9 cellular contexts compared by ENCODE assay signal in the genomic region with DNA sequence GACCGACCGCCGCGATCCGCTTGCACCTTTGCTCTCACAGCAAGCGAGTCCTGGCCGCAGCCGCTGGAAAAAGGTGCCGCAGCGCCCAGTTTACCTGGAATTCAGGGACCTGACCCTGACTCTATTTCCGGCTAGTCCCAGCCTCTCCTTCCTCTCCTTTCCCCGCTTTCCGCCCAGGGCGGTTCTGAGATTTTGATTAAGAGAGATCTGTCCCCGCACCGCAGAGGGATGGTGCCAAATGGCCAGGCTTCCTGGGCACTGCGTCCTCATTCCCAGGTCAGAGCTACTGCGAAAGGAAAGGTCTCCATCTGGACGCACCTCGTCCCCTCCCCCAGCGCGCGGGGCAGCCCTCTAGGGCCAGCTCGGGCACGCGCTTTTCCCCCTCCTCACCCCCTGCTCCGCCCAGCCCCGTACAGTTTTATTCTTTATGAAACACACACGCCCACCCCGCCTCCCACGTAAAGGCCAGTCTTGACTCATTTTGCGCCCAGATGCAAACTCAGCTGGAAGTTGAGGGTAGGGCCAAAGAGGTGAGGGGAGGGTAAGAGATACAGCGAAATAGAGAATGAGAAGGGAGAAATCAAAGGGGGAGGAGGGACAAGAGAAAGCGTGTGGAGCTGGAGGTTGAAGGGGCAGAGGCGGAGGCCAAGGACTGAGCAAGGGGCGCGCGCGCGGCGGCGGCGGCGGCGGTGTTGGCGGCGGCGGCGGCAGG.
A peak's percentile ranks its signal among the peaks of the same experiment; 100 is the strongest.
DNase-seq lines count a peak whose midpoint lies in the region; ATAC-seq and TF ChIP-seq lines count a peak whose summit lies in the region.
"Had no signal": no experiment of that assay in that cellular context is flagged by ENCODE, and none has a peak within 500 bp of the region (broad histone marks: within the 10 kb centered on the region; RNA-seq: fewer than 3 reads in every experiment).

No MANE protein-coding gene starts in this region.

- no peaks in the 10 kb centered on the region for H3K36me3 Mint-ChIP-seq in T-cell

- no peaks in the 10 kb centered on the region; the same call in none of the 2 replicates for H3K9me3 ChIP-seq in iPS-20b (ENCODE audit: insufficient read depth, low read depth, low read length)
- H3K9me3 ChIP-seq in tibial artery = no peaks in the 10 kb centered on the region

- peak overlapping the region; percentile 79 for H3K4me3 ChIP-seq in iPS-20b (ENCODE audit: low read length)
- H3K4me3 ChIP-seq in tibial artery = peak overlapping the region; percentile 37 to 54

- H3K27me3 Mint-ChIP-seq in T-cell = peaks cover 54 to 71% of the 10 kb centered on the region in 2 donors

- H3K36me3 ChIP-seq in iPS-20b (ENCODE audit: insufficient read depth, low read depth, low read length) = no peaks in the 10 kb centered on the region
- H3K36me3 ChIP-seq in tibial artery = no peaks in the 10 kb centered on the region

- DNase-seq in SHP77 (lab: John Stamatoyannopoulos, UW) (peak; percentile 15 to 27), SHP77 treated with DMSO at 0.1 percent for 48 hours (lab: John Stamatoyannopoulos, UW) (no peak), SK-N-DZ (ENCODE audit: low spot score) (peak; percentile 37), tibial artery (no peak), activated gamma-delta T cell (lab: John Stamatoyannopoulos, UW) (no peak), T-cell (no peak)
- DNase-seq in stimulated activated naive CD4-positive, alpha-beta T cell (lab: John Stamatoyannopoulos, UW) = no peak
- DNase-seq: DND-41 had no signal

- no peak overlapping the region for H3K9ac ChIP-seq in iPS-20b (ENCODE audit: low read depth, low read length)

- intact Hi-C loops in tibial artery (cut with DNase I; ENCODE audit: low total_unique reads) = no loop called here

- POLR2A ChIA-PET in T-cell (lab: Charles Lee) = no interaction called here

- peaks cover 3% of the 10 kb centered on the region; the same call in 1 of the 2 replicates for H3K4me1 ChIP-seq in iPS-20b (ENCODE audit: insufficient read depth, low read length)
- H3K4me1 ChIP-seq in tibial artery = peaks cover 0 to 40% (median 25%) of the 10 kb centered on the region in 4 donors

- no peak for TF ChIP-seq CTCF in tibial artery (IDR thresholded peaks at IDR 0.05)

- peaks cover 0 to 6% (median 0%) of the 10 kb centered on the region in 3 donors for H3K9me3 Mint-ChIP-seq in T-cell

- CTCF ChIA-PET in T-cell (lab: Charles Lee) = no interaction called here

- ATAC-seq in T-cell (replicated peaks in 1 of 4) = no peak

- H3K27ac ChIP-seq in iPS-20b (ENCODE audit: low read length) = no peak overlapping the region
- H3K27ac ChIP-seq in tibial artery = no peak overlapping the region

- H3K27ac Mint-ChIP-seq in T-cell = no peak overlapping the region

- no peak overlapping the region for H3K4me3 Mint-ChIP-seq in T-cell

- no peaks in the 10 kb centered on the region for H3K4me1 Mint-ChIP-seq in T-cell

- H3K27me3 ChIP-seq in iPS-20b (ENCODE audit: insufficient read depth, low read length) (peaks cover 100% of the 10 kb centered on the region), tibial artery (peaks cover 0 to 77% of the 10 kb centered on the region in 2 donors)

Comparison
In these comparisons a context has a peak if more than half of its experiments do, and no peak if none do; other contexts are left out.
1. DNase-seq: peak in SHP77 (2 of 2) and SK-N-DZ (single experiment); none in SHP77 treated with DMSO at 0.1 percent for 48 hours (single experiment), tibial artery (0 of 2), activated gamma-delta T cell (single experiment), T-cell (0 of 34) and stimulated activated naive CD4-positive, alpha-beta T cell (0 of 6).